Comparison of ENCODE assay signal across 14 cellular contexts in genomic region chr20:60921021-60921622, GRCh38.
DNase-seq lines count a peak whose midpoint lies in the region; ATAC-seq and TF ChIP-seq lines count a peak whose summit lies in the region.
"Had no signal": no experiment of that assay in that cellular context is flagged by ENCODE, and none has a peak within 500 bp of the region (broad histone marks: within the 10 kb centered on the region; RNA-seq: fewer than 3 reads in every experiment).

No MANE protein-coding gene starts in this region.

- no peak overlapping the region for H3K4me3 ChIP-seq in heart right ventricle
- H3K4me3 ChIP-seq in NT2/D1 (ENCODE audit: insufficient read length, low read depth) = no peak overlapping the region
- no peak overlapping the region for H3K4me3 ChIP-seq in gastrocnemius medialis
- H3K4me3 ChIP-seq: adrenal gland had no signal

- H3K4me1 Mint-ChIP-seq in stimulated activated naive B cell treated with anti-CD40 and anti-IgM and Interleukin-4, amounts not matched to agents 10 μg/mL and 1 μg/mL and 100 μg/mL, for 72 hours = no peaks in the 10 kb centered on the region
- H3K4me1 Mint-ChIP-seq: activated B cell treated with CpG ODN at 0.5 μM for 24 hours; CD4-positive, alpha-beta memory T cell; naive B cell had no signal

- H3K4me1 ChIP-seq in heart right ventricle = no peaks in the 10 kb centered on the region
- H3K4me1 ChIP-seq in NT2/D1 (ENCODE audit: insufficient read depth, insufficient read length) = no peaks in the 10 kb centered on the region
- no peaks in the 10 kb centered on the region for H3K4me1 ChIP-seq in gastrocnemius medialis
- H3K4me1 ChIP-seq: adrenal gland had no signal

- no peak for TF ChIP-seq POLR2A in gastrocnemius medialis (IDR thresholded peaks at IDR 0.05)

- ATAC-seq in heart right ventricle (no peak), Right ventricle myocardium inferior (no peak), gastrocnemius medialis (no peak)
- no peak for ATAC-seq in stimulated activated naive B cell treated with anti-CD40 and anti-IgM and Interleukin-4, amounts not matched to agents 10 μg/mL and 1 μg/mL and 100 μg/mL, for 72 hours (replicated peaks)

- H3K9me3 Mint-ChIP-seq in stimulated activated naive B cell treated with anti-CD40 and anti-IgM and Interleukin-4, amounts not matched to agents 10 μg/mL and 1 μg/mL and 100 μg/mL, for 72 hours = peaks cover 5 to 7% of the 10 kb centered on the region in 2 donors

- no peaks in the 10 kb centered on the region for H3K27me3 Mint-ChIP-seq in stimulated activated naive B cell treated with anti-CD40 and anti-IgM and Interleukin-4, amounts not matched to agents 10 μg/mL and 1 μg/mL and 100 μg/mL, for 72 hours
- H3K27me3 Mint-ChIP-seq: activated B cell treated with CpG ODN at 0.5 μM for 24 hours, naive B cell had no signal

- H3K27ac ChIP-seq in heart right ventricle = no peak overlapping the region
- no peak overlapping the region for H3K27ac ChIP-seq in gastrocnemius medialis
- H3K27ac ChIP-seq: adrenal gland had no signal

- H3K4me3 Mint-ChIP-seq in stimulated activated naive B cell treated with anti-CD40 and anti-IgM and Interleukin-4, amounts not matched to agents 10 μg/mL and 1 μg/mL and 100 μg/mL, for 72 hours = no peak overlapping the region
- H3K4me3 Mint-ChIP-seq: activated B cell treated with CpG ODN at 0.5 μM for 24 hours, naive B cell had no signal

- H3K9me3 ChIP-seq in heart right ventricle = peaks cover 0 to 8% (median 0%) of the 10 kb centered on the region in 11 donors
- no peaks in the 10 kb centered on the region for H3K9me3 ChIP-seq in NT2/D1 (ENCODE audit: insufficient read depth, low read length)
- H3K9me3 ChIP-seq in gastrocnemius medialis = no peaks in the 10 kb centered on the region
- H3K9me3 ChIP-seq: adrenal gland had no signal

- 43 to 44% methylated on average over 7 of the region's 7 CpGs for WGBS in heart right ventricle, 2 donors

- H3K9ac ChIP-seq in NT2/D1 (ENCODE audit: insufficient read length, low read depth) = no peak overlapping the region

- DNase-seq in heart right ventricle (peak; percentile 29 to 43), Right ventricle myocardium inferior (ENCODE audit: missing footprints) (no peak), NT2/D1 (ENCODE audit: low read depth, low spot score) (peak; percentile 47), iPS-NIHi7 (ENCODE audit: extremely low spot score) (peak; percentile 79), NCI-H510A (lab: John Stamatoyannopoulos, UW) (no peak), gastrocnemius medialis (no peak)
- DNase-seq in stimulated activated naive B cell treated with anti-CD40 and anti-IgM and Interleukin-4, amounts not matched to agents 10 μg/mL and 1 μg/mL and 100 μg/mL, for 72 hours = peak; percentile 2
- DNase-seq in activated CD8-positive, alpha-beta memory T cell treated with anti-CD3 and anti-CD28 coated beads, Interleukin-2, amount 50 U/mL, for 4 hours = no peak
- DNase-seq: activated B cell treated with CpG ODN at 0.5 μM for 24 hours; CD4-positive, alpha-beta memory T cell; naive B cell; NCI-H2081; small intestine had no signal

- H3K27me3 ChIP-seq in heart right ventricle (peaks cover 0 to 23% (median 0%) of the 10 kb centered on the region in 7 donors), NT2/D1 (ENCODE audit: insufficient read depth, insufficient read length) (peaks cover 99% of the 10 kb centered on the region), gastrocnemius medialis (no peaks in the 10 kb centered on the region)
- H3K27me3 ChIP-seq: adrenal gland had no signal

- H3K36me3 ChIP-seq in heart right ventricle (no peaks in the 10 kb centered on the region), NT2/D1 (ENCODE audit: insufficient read depth, insufficient read length, low read length) (no peaks in the 10 kb centered on the region), gastrocnemius medialis (no peaks in the 10 kb centered on the region)
- H3K36me3 ChIP-seq: adrenal gland had no signal

- TF ChIP-seq CTCF in heart right ventricle (IDR thresholded peaks at IDR 0.05) (no peak), gastrocnemius medialis (IDR thresholded peaks at IDR 0.05 in 4 of 5, conservative IDR thresholded peaks at IDR 0.05 in 1 of 5) (no peak)

- no peaks in the 10 kb centered on the region for H3K36me3 Mint-ChIP-seq in stimulated activated naive B cell treated with anti-CD40 and anti-IgM and Interleukin-4, amounts not matched to agents 10 μg/mL and 1 μg/mL and 100 μg/mL, for 72 hours
- H3K36me3 Mint-ChIP-seq: CD4-positive, alpha-beta memory T cell; naive B cell had no signal

- in situ Hi-C loops in gastrocnemius medialis (cut with MboI; ENCODE audit: low sequenced_read_pairs in 4 of 4) = no loop called here

- H3K27ac Mint-ChIP-seq in stimulated activated naive B cell treated with anti-CD40 and anti-IgM and Interleukin-4, amounts not matched to agents 10 μg/mL and 1 μg/mL and 100 μg/mL, for 72 hours = no peak overlapping the region
- H3K27ac Mint-ChIP-seq: activated B cell treated with CpG ODN at 0.5 μM for 24 hours; CD4-positive, alpha-beta memory T cell; naive B cell had no signal

- intact Hi-C loops in heart right ventricle (cut with DNase I) = no loop called here
- intact Hi-C loops in Right ventricle myocardium inferior (cut with DNase I) = no loop called here
- intact Hi-C loops in gastrocnemius medialis (cut with DNase I; ENCODE audit: low total_unique reads) = no loop called here

Comparison
In these comparisons a context has a peak if more than half of its experiments do, and no peak if none do; other contexts are left out.
1. DNase-seq: peak in heart right ventricle (2 of 2), NT2/D1 (single experiment), iPS-NIHi7 (single experiment) and stimulated activated naive B cell treated with anti-CD40 and anti-IgM and Interleukin-4, amounts not matched to agents 10 μg/mL and 1 μg/mL and 100 μg/mL, for 72 hours (single experiment); none in Right ventricle myocardium inferior (single experiment), NCI-H510A (single experiment), gastrocnemius medialis (0 of 2) and activated CD8-positive, alpha-beta memory T cell treated with anti-CD3 and anti-CD28 coated beads, Interleukin-2, amount 50 U/mL, for 4 hours (single experiment).